Comparison of ENCODE assay signal across 28 cellular contexts in the genomic region with DNA sequence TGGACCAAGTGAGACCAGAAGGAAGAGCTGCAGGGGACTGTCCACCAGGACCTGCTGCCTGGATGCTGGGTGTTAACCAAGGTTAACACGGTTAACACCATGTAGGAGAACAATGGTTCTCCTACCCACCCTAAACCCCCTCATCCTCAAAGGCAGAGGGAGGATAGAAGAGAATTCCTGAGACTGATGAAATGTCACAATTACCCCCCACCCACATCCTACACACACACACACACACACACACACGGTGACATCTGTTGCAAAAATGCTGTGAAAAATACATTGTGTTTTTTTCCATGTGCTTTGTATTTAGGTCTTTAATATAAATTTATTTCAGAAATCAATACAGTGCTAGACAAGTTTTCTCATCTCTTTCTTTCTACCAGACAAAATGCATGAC.
"Had no signal": no experiment of that assay in that cellular context is flagged by ENCODE, and none has a peak within 500 bp of the region (broad histone marks: within the 10 kb centered on the region; RNA-seq: fewer than 3 reads in every experiment).

No MANE protein-coding gene starts in this region.

- H3K9me3 Mint-ChIP-seq: natural killer cell; nephron; stimulated activated effector memory CD8-positive, alpha-beta T cell treated with anti-CD3 and anti-CD28 coated beads, Interleukin-12 subunit alpha, Interleukin-12 subunit beta, amount 100 ng/mL, for 72 hours; stimulated activated naive B cell treated with anti-CD40 and anti-IgM and Interleukin-4, amounts not matched to agents 10 μg/mL and 1 μg/mL and 100 μg/mL, for 72 hours; stimulated activated naive CD8-positive, alpha-beta T cell treated with anti-CD3 and anti-CD28 coated beads, Interleukin-15, Interleukin-2, amounts not matched to agents 100 ng/mL and 50 ng/mL, for 24 hours had no signal

- H2AFZ ChIP-seq: parathyroid adenoma had no signal

- DNase-seq: naive thymus-derived CD4-positive, alpha-beta T cell; natural killer cell; occipital lobe; ovary; posterior cingulate gyrus; psoas muscle; right cardiac atrium; right lobe of liver; sigmoid colon; small intestine; stimulated activated CD4-positive, alpha-beta T cell treated with anti-CD3 and anti-CD28 coated beads, Interleukin-15, amount 100 ng/mL, for 24 hours; stimulated activated CD4-positive, alpha-beta T cell treated with anti-CD3 and anti-CD28 coated beads, Interleukin-2, amount 100 ng/mL, for 24 hours; stimulated activated CD4-positive, alpha-beta T cell treated with anti-CD3 and anti-CD28 coated beads, Interleukin-2, amount 100 ng/mL, for 48 hours; stimulated activated CD4-positive, alpha-beta T cell treated with anti-CD3 and anti-CD28 coated beads, Interleukin-4, amount 100 ng/mL, for 24 hours; stimulated activated naive B cell treated with anti-CD40 and anti-IgM and Interleukin-4, amounts not matched to agents 10 μg/mL and 1 μg/mL and 100 μg/mL, for 72 hours; stimulated activated naive CD4-positive, alpha-beta T cell treated with Interleukin-2 at 50 U/mL for 16 hours; stomach; thyroid gland; trophoblast cell; upper lobe of left lung had no signal

- ATAC-seq: naive thymus-derived CD4-positive, alpha-beta T cell; natural killer cell; psoas muscle; right cardiac atrium; stimulated activated effector memory CD8-positive, alpha-beta T cell treated with anti-CD3 and anti-CD28 coated beads, Interleukin-12 subunit alpha, Interleukin-12 subunit beta, amount 100 ng/mL, for 72 hours; stimulated activated naive B cell treated with anti-CD40 and anti-IgM and Interleukin-4, amounts not matched to agents 10 μg/mL and 1 μg/mL and 100 μg/mL, for 72 hours had no signal

- H3K27me3 ChIP-seq: ovary, right lobe of liver, sigmoid colon, stomach, thyroid gland, tibial nerve, upper lobe of left lung, vagina had no signal

- H3K36me3 ChIP-seq: ovary, right lobe of liver, sigmoid colon, stomach, thoracic aorta, thyroid gland, tibial nerve, upper lobe of left lung, vagina had no signal

- H3K27ac ChIP-seq: ovary, parathyroid adenoma, psoas muscle, right lobe of liver, sigmoid colon, stomach, thoracic aorta, thyroid gland, tibial nerve, upper lobe of left lung, vagina had no signal

- H3K27ac Mint-ChIP-seq: naive thymus-derived CD4-positive, alpha-beta T cell; natural killer cell; nephron; progenitor cell of endocrine pancreas; stimulated activated effector memory CD8-positive, alpha-beta T cell treated with anti-CD3 and anti-CD28 coated beads, Interleukin-12 subunit alpha, Interleukin-12 subunit beta, amount 100 ng/mL, for 72 hours; stimulated activated naive B cell treated with anti-CD40 and anti-IgM and Interleukin-4, amounts not matched to agents 10 μg/mL and 1 μg/mL and 100 μg/mL, for 72 hours; stimulated activated naive CD8-positive, alpha-beta T cell treated with anti-CD3 and anti-CD28 coated beads, Interleukin-15, Interleukin-2, amounts not matched to agents 100 ng/mL and 50 ng/mL, for 24 hours had no signal

- H3K27me3 Mint-ChIP-seq: progenitor cell of endocrine pancreas; stimulated activated naive CD8-positive, alpha-beta T cell treated with anti-CD3 and anti-CD28 coated beads, Interleukin-15, Interleukin-2, amounts not matched to agents 100 ng/mL and 50 ng/mL, for 24 hours had no signal

- H3K79me2 ChIP-seq: parathyroid adenoma had no signal

- H3K9me3 ChIP-seq: ovary, psoas muscle, right lobe of liver, sigmoid colon, stomach, thoracic aorta, thyroid gland, tibial nerve, upper lobe of left lung, vagina had no signal

- H3K9ac ChIP-seq: parathyroid adenoma had no signal

- H3K4me3 Mint-ChIP-seq: naive thymus-derived CD4-positive, alpha-beta T cell; natural killer cell; nephron; stimulated activated effector memory CD8-positive, alpha-beta T cell treated with anti-CD3 and anti-CD28 coated beads, Interleukin-12 subunit alpha, Interleukin-12 subunit beta, amount 100 ng/mL, for 72 hours; stimulated activated naive B cell treated with anti-CD40 and anti-IgM and Interleukin-4, amounts not matched to agents 10 μg/mL and 1 μg/mL and 100 μg/mL, for 72 hours; stimulated activated naive CD8-positive, alpha-beta T cell treated with anti-CD3 and anti-CD28 coated beads, Interleukin-15, Interleukin-2, amounts not matched to agents 100 ng/mL and 50 ng/mL, for 24 hours had no signal

- H3K4me1 Mint-ChIP-seq: stimulated activated effector memory CD8-positive, alpha-beta T cell treated with anti-CD3 and anti-CD28 coated beads, Interleukin-12 subunit alpha, Interleukin-12 subunit beta, amount 100 ng/mL, for 72 hours had no signal

- H3K4me3 ChIP-seq: ovary, psoas muscle, right lobe of liver, sigmoid colon, stomach, thoracic aorta, thyroid gland, tibial nerve, upper lobe of left lung, vagina had no signal

- H3K36me3 Mint-ChIP-seq: naive thymus-derived CD4-positive, alpha-beta T cell; natural killer cell; stimulated activated effector memory CD8-positive, alpha-beta T cell treated with anti-CD3 and anti-CD28 coated beads, Interleukin-12 subunit alpha, Interleukin-12 subunit beta, amount 100 ng/mL, for 72 hours; stimulated activated naive B cell treated with anti-CD40 and anti-IgM and Interleukin-4, amounts not matched to agents 10 μg/mL and 1 μg/mL and 100 μg/mL, for 72 hours had no signal

- H3K4me1 ChIP-seq: psoas muscle, upper lobe of left lung, vagina had no signal
